Comparison of ENCODE assay signal across 1 cellular context in the genomic region with DNA sequence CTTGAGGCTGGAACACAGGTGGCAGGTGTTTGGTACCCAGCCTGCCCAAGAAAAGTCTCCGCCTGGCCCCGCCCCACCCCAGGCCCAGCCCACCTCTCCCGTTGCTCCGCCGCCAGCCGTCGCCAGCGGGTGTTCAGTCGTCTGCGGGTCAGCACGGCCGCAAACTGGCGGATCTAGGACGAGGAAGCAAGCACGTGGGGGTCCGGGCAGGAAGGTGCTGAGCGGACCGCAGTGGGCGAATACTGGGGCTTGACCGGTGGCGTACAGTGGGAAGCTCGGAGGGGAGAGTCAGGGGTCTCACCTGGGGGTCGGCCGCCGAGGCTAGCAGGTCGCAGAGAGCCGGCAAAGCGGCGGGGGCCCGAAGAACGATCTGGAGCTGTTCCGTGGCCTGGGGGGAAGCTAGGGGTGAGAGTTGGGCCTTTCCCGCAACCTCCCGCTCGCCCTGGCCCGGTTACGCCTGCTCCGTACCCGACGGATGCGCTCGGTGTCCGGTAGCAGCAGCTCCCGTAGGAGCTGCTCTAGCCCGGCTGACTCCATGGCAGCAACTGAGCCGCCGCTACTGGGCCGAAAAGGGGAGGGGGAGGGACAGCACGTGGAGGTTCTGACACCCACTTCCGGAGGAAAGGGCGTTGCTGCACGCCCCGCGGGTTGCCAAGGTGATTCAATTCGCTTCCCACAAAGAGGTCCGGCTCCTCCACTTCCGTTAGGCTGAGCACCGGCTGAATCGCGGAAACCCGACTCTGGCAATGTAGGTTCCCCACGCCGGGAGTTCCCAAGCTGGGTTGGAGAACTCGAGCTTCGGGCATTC.
TF ChIP-seq lines count a peak whose summit lies in the region.

A gene with protein sequence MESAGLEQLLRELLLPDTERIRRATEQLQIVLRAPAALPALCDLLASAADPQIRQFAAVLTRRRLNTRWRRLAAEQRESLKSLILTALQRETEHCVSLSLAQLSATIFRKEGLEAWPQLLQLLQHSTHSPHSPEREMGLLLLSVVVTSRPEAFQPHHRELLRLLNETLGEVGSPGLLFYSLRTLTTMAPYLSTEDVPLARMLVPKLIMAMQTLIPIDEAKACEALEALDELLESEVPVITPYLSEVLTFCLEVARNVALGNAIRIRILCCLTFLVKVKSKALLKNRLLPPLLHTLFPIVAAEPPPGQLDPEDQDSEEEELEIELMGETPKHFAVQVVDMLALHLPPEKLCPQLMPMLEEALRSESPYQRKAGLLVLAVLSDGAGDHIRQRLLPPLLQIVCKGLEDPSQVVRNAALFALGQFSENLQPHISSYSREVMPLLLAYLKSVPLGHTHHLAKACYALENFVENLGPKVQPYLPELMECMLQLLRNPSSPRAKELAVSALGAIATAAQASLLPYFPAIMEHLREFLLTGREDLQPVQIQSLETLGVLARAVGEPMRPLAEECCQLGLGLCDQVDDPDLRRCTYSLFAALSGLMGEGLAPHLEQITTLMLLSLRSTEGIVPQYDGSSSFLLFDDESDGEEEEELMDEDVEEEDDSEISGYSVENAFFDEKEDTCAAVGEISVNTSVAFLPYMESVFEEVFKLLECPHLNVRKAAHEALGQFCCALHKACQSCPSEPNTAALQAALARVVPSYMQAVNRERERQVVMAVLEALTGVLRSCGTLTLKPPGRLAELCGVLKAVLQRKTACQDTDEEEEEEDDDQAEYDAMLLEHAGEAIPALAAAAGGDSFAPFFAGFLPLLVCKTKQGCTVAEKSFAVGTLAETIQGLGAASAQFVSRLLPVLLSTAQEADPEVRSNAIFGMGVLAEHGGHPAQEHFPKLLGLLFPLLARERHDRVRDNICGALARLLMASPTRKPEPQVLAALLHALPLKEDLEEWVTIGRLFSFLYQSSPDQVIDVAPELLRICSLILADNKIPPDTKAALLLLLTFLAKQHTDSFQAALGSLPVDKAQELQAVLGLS (minus strand): TSS at position 566 of the 808 bp plus-strand sequence. CDS start 29 bp downstream, at position 537.

TF ChIP-seq in GM12878, 131 proteins besides CTCF, POLR2A, EP300 and RAD21 (continued from another document):
- TF ChIP-seq, protein P1, sequence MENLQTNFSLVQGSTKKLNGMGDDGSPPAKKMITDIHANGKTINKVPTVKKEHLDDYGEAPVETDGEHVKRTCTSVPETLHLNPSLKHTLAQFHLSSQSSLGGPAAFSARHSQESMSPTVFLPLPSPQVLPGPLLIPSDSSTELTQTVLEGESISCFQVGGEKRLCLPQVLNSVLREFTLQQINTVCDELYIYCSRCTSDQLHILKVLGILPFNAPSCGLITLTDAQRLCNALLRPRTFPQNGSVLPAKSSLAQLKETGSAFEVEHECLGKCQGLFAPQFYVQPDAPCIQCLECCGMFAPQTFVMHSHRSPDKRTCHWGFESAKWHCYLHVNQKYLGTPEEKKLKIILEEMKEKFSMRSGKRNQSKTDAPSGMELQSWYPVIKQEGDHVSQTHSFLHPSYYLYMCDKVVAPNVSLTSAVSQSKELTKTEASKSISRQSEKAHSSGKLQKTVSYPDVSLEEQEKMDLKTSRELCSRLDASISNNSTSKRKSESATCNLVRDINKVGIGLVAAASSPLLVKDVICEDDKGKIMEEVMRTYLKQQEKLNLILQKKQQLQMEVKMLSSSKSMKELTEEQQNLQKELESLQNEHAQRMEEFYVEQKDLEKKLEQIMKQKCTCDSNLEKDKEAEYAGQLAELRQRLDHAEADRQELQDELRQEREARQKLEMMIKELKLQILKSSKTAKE (IDR thresholded peaks at IDR 0.05; ENCODE audit: low read depth, poor library complexity, severe bottlenecking) = peak; percentile 37
- TF ChIP-seq KAT2A (conservative IDR thresholded peaks at IDR 0.05; ENCODE audit: control insufficient read depth, low read depth, low read length) (no peak), SREBF2 (IDR thresholded peaks at IDR 0.05; ENCODE audit: low read length) (peak; percentile 78)
- TF ChIP-seq, protein P2, sequence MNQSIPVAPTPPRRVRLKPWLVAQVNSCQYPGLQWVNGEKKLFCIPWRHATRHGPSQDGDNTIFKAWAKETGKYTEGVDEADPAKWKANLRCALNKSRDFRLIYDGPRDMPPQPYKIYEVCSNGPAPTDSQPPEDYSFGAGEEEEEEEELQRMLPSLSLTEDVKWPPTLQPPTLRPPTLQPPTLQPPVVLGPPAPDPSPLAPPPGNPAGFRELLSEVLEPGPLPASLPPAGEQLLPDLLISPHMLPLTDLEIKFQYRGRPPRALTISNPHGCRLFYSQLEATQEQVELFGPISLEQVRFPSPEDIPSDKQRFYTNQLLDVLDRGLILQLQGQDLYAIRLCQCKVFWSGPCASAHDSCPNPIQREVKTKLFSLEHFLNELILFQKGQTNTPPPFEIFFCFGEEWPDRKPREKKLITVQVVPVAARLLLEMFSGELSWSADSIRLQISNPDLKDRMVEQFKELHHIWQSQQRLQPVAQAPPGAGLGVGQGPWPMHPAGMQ (IDR thresholded peaks at IDR 0.05; ENCODE audit: borderline replicate concordance) = peak; percentile 32; the same call in 1 of the 2 replicates
